9 cellular contexts compared by ENCODE assay signal in genomic region chr18:29181151-29181901, GRCh38.
DNase-seq lines count a peak whose midpoint lies in the region; ATAC-seq and TF ChIP-seq lines count a peak whose summit lies in the region.
"Had no signal": no experiment of that assay in that cellular context is flagged by ENCODE, and none has a peak within 500 bp of the region (broad histone marks: within the 10 kb centered on the region; RNA-seq: fewer than 3 reads in every experiment).

No MANE protein-coding gene starts in this region.

- peak overlapping the region; percentile 18 for H3K4me3 ChIP-seq in coronary artery

- ATAC-seq in GM19328 (IDR thresholded peaks at IDR 0.05; ENCODE audit: unreplicated experiment) = no peak
- ATAC-seq in HG02763 (IDR thresholded peaks at IDR 0.05; ENCODE audit: unreplicated experiment) = no peak
- ATAC-seq in HG02885 (IDR thresholded peaks at IDR 0.05; ENCODE audit: poor library complexity, unreplicated experiment) = no peak

- DNase-seq in HS-5 (ENCODE audit: low read depth) (peak; percentile 88), coronary artery (ENCODE audit: low spot score) (no peak), kidney glomerular epithelial cell (lab: John Stamatoyannopoulos, UW) (peak; percentile 62), superior temporal gyrus (ENCODE audit: extremely low spot score) (peak; percentile 49), mesenteric fat pad (ENCODE audit: low spot score) (no peak)
- DNase-seq: activated T-cell treated with anti-CD3 and anti-CD28 coated beads, Interleukin-2, amount 50 U/mL, for 1 hour had no signal

- peak overlapping the region; percentile 65 to 87 for H3K27ac ChIP-seq in coronary artery

- no peak for TF ChIP-seq CTCF in coronary artery (IDR thresholded peaks at IDR 0.05)

Comparison
In these comparisons a context has a peak if more than half of its experiments do, and no peak if none do; other contexts are left out.
1. DNase-seq: peak in HS-5 (single experiment), kidney glomerular epithelial cell (single experiment) and superior temporal gyrus (single experiment); none in coronary artery (single experiment) and mesenteric fat pad (single experiment).